In the genomic region with DNA sequence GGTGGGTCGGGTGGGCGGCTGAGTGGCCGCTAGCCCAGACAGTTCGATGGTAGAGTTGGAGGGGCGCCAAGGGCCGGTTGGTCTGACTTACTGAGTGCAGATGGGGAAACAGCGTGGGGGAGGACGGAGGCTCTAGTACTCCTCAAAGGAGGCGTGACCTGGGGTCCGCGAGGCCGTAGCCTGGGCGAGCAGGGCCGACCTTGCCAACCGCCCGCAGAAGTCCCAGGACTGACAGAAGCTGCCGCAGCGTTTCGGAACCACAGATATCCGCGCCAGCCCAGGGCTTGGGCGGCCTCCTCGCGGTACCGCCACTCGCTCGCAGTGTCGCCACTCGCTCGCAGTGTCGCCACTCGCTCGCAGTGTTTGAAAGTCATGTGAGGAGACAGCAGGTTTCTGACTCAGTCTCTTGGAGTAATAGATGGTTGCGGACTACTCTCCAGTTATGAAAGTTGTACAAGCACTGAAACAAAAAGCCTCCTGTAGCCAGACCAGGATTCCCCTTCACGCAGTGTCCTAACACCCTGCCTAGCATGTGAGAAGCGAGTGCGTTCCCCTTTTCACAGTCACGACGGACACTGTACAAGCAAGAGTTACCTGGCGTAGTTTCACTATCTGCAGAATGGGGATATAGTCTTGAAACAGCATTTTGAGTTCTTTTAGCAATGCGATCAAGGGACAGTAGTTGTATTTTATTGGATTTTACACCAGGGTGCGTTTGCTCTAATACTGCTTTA, we compare ENCODE assay signal across 9 cellular contexts. TPM values are rescaled to one million over a fixed set of nuclear protein-coding genes. Genes with fewer than 3 reads are reported as not detected.
DNase-seq lines count a peak whose midpoint lies in the region; ATAC-seq and TF ChIP-seq lines count a peak whose summit lies in the region.
"Had no signal": no experiment of that assay in that cellular context is flagged by ENCODE, and none has a peak within 500 bp of the region (broad histone marks: within the 10 kb centered on the region; RNA-seq: fewer than 3 reads in every experiment).

No MANE protein-coding gene starts in this region.

- H3K9me3 ChIP-seq in Caco-2 (no peaks in the 10 kb centered on the region), thymus (ENCODE audit: control insufficient read depth) (no peaks in the 10 kb centered on the region)

- no peak for TF ChIP-seq CTCF in Caco-2 (IDR thresholded peaks at IDR 0.05; ENCODE audit: insufficient read depth in 1 of 2, low read depth in 1 of 2, low read length in 1 of 2, severe bottlenecking in 1 of 2, unreplicated experiment in 1 of 2)

- H3K36me3 Mint-ChIP-seq in Caco-2 (ENCODE audit: insufficient read depth, unreplicated experiment) = no peaks in the 10 kb centered on the region

- DNase-seq in Caco-2 = peak; percentile 67 to 70
- peak; percentile 44 for DNase-seq in HPDE6-E6E7 (ENCODE audit: extremely low spot score)
- peak; percentile 33 for DNase-seq in SHP77 treated with DMSO at 0.1 percent for 48 hours (lab: John Stamatoyannopoulos, UW)
- peak; percentile 52 for DNase-seq in activated naive CD4-positive, alpha-beta T cell treated with Interleukin-2 at 50 U/mL for 16 hours
- peak; percentile 60 for DNase-seq in glomerular visceral epithelial cell (ENCODE audit: extremely low spot score)
- DNase-seq in occipital lobe (lab: John Stamatoyannopoulos, UW) = peak; percentile 45

- WGBS in thymus = 1% methylated on average over 42 of the region's 42 CpGs

- no peaks in the 10 kb centered on the region for H3K36me3 ChIP-seq in Caco-2 (ENCODE audit: control insufficient read depth, insufficient read depth, low read length)
- no peaks in the 10 kb centered on the region for H3K36me3 ChIP-seq in thymus (ENCODE audit: control insufficient read depth, insufficient read depth)

- CTCF ChIA-PET in Caco-2 (lab: Charles Lee) = interaction anchor here (1.0 to 1.7 kb wide), 3 partner anchors 23 to 57 kb away, joined by 4 to 10 read pairs (median 5); no protein-coding TSS in a partner anchor

- H3K4me3 ChIP-seq in Caco-2 (ENCODE audit: low read depth, low read length) (peak overlapping the region; percentile 95), thymus (ENCODE audit: low read length) (peak overlapping the region; percentile 64)

- H3K4me3 Mint-ChIP-seq in Caco-2 (ENCODE audit: unreplicated experiment) = peak overlapping the region; percentile 75

- BruUV-seq in Caco-2 (replicated peaks; lab: Mats Ljungman, UMichigan) = TSS peak; percentile 37

- no peaks in the 10 kb centered on the region for H3K9me3 Mint-ChIP-seq in Caco-2 (ENCODE audit: unreplicated experiment)

- H3K27me3 Mint-ChIP-seq in Caco-2 (ENCODE audit: insufficient read depth, unreplicated experiment) = peaks cover 3% of the 10 kb centered on the region

- peak; percentile 48 for ATAC-seq in GM21360 (IDR thresholded peaks at IDR 0.05; ENCODE audit: unreplicated experiment)

- intact Hi-C loops in Caco-2 (cut with micrococcal nuclease; ENCODE audit: unreplicated experiment) = loop anchor here (1.0 to 10.0 kb wide), 4 partner anchors 24 to 250 kb away; partner anchors contain the start of gene FSD1L

- no peak overlapping the region for H3K27ac ChIP-seq in thymus (ENCODE audit: low read depth)

- H3K27me3 ChIP-seq in Caco-2 (replicated peaks; ENCODE audit: control insufficient read depth, insufficient read depth, low read length) (no peaks in the 10 kb centered on the region), thymus (ENCODE audit: control insufficient read depth, insufficient read depth) (no peaks in the 10 kb centered on the region)

- POLR2A ChIA-PET in Caco-2 (lab: Charles Lee) = interaction anchor here (1.0 kb wide), 1 partner anchor 61 kb away, joined by 4 read pairs; no protein-coding TSS in a partner anchor

- H3K4me1 Mint-ChIP-seq in Caco-2 (ENCODE audit: low read depth, unreplicated experiment) = peaks cover 11% of the 10 kb centered on the region

- 0 out of 2 replicates have a peak, but pooled peaks cover 18% of the 10 kb centered on the region for H3K4me1 ChIP-seq in Caco-2
- H3K4me1 ChIP-seq in thymus (ENCODE audit: control insufficient read depth, insufficient read depth, low read length) = peaks cover 7% of the 10 kb centered on the region

- H3K27ac Mint-ChIP-seq in Caco-2 (ENCODE audit: unreplicated experiment) = no peak overlapping the region

RNA-seq across cellular contexts. Expression of gene TMEM38B, which starts 0.7 kb away (rescaled TPM):
- 38.6 and 48.6 TPM in 2 replicates for total RNA-seq in Caco-2 (2022)
- 22.1 TPM for total RNA-seq in occipital lobe
- polyA plus RNA-seq in thymus = 6.3 TPM

RNA-seq across cellular contexts. Expression of gene TAL2, which starts 32.8 kb away (rescaled TPM):
- total RNA-seq in Caco-2 (2022) = 1.00 and 1.4 TPM in 2 replicates
- total RNA-seq in occipital lobe = 3.0 TPM
- 0.32 TPM for polyA plus RNA-seq in thymus
- total RNA-seq: glomerular endothelial cell had no signal
